In the genomic region with DNA sequence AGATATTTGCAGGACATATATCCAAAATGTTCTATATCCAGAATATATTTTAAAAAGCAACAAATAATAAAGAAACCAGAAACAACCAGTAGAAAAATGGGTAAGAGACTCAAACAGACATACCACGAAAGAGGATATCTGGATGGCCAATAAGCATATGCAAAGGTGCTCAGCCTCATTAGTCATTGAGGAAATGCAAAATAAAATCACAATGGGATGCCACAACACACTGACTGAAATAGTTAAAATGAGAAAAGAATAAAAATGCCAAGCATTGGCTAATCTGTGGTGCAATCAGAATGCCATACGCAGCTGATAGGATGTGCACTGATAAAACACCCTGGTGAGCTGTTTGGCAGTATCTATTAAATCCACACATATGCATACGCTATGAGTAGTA, we compare ENCODE assay signal across 26 cellular contexts.
"Had no signal": no experiment of that assay in that cellular context is flagged by ENCODE, and none has a peak within 500 bp of the region (broad histone marks: within the 10 kb centered on the region; RNA-seq: fewer than 3 reads in every experiment).

No MANE protein-coding gene starts in this region.

- ATAC-seq: activated T-cell treated with anti-CD3 and anti-CD28 coated beads, Interleukin-2, amount 50 U/mL, for 4 hours; activated T-helper 17 cell treated with anti-CD3 and anti-CD28 coated beads, Interleukin-2, amount 50 U/mL, for 72 hours; esophagus mucosa had no signal

- H3K36me3 ChIP-seq: brain microvascular endothelial cell had no signal

- H3K9me3 Mint-ChIP-seq: endodermal cell had no signal

- H3K4me3 Mint-ChIP-seq: activated CD4-positive, alpha-beta memory T cell treated with anti-CD3 and anti-CD28 coated beads, Interleukin-2, amount 10 ng/mL, durations not matched to agents 7 days and 5 days; activated CD4-positive, alpha-beta T cell treated with anti-CD3 and anti-CD28 coated beads, Interleukin-2, amount 10 ng/mL, durations not matched to agents 7 days and 5 days; activated naive CD8-positive, alpha-beta T cell; activated T-cell treated with anti-CD3 and anti-CD28 coated beads, Interleukin-2, amount 50 U/mL, for 4 hours; activated T-helper 17 cell treated with anti-CD3 and anti-CD28 coated beads, Interleukin-2, amount 50 U/mL, for 72 hours; central memory CD8-positive, alpha-beta T cell; dendritic cell treated with granulocyte-macrophage colony-stimulating factor and Interleukin-4, amounts not matched to agents 40 ng/mL and 50 ng/mL, for 4 days; endodermal cell had no signal

- H3K27ac Mint-ChIP-seq: activated CD4-positive, alpha-beta memory T cell treated with anti-CD3 and anti-CD28 coated beads, Interleukin-2, amount 10 ng/mL, durations not matched to agents 7 days and 5 days; activated CD4-positive, alpha-beta T cell treated with anti-CD3 and anti-CD28 coated beads, Interleukin-2, amount 10 ng/mL, durations not matched to agents 7 days and 5 days; activated naive CD8-positive, alpha-beta T cell; activated T-helper 17 cell treated with anti-CD3 and anti-CD28 coated beads, Interleukin-2, amount 50 U/mL, for 72 hours; dendritic cell treated with granulocyte-macrophage colony-stimulating factor and Interleukin-4, amounts not matched to agents 40 ng/mL and 50 ng/mL, for 4 days; endodermal cell had no signal

- H3K27me3 ChIP-seq: brain microvascular endothelial cell had no signal

- H3K4me3 ChIP-seq: coronary artery, dorsolateral prefrontal cortex had no signal

- DNase-seq: activated CD4-positive, alpha-beta memory T cell treated with anti-CD3 and anti-CD28 coated beads, Interleukin-2, amount 10 ng/mL, durations not matched to agents 7 days and 5 days; activated CD4-positive, alpha-beta T cell treated with anti-CD3 and anti-CD28 coated beads for 1 hour; activated CD4-positive, alpha-beta T cell treated with anti-CD3 and anti-CD28 coated beads for 4 hours; activated CD4-positive, alpha-beta T cell treated with anti-CD3 and anti-CD28 coated beads, Interleukin-2, amount 10 ng/mL, durations not matched to agents 7 days and 5 days; activated CD4-positive, alpha-beta T cell treated with anti-CD3 and anti-CD28 coated beads, Interleukin-2, amount 50 U/mL, for 4 hours; activated CD8-positive, alpha-beta memory T cell treated with anti-CD3 and anti-CD28 coated beads for 24 hours; activated effector memory CD4-positive, alpha-beta T cell treated with Interleukin-2 at 50 U/mL for 16 hours; activated gamma-delta T cell treated with Interleukin-2 at 50 U/mL for 16 hours; activated naive CD4-positive, alpha-beta T cell treated with anti-CD3 and anti-CD28 coated beads, Interleukin-2, amount 50 U/mL, for 16 hours; activated naive CD4-positive, alpha-beta T cell treated with Interleukin-2 at 50 U/mL for 16 hours; activated T-cell treated with anti-CD3 and anti-CD28 coated beads, Interleukin-2, amount 50 U/mL, for 4 hours; amniotic stem cell; anterior cingulate cortex; brain microvascular endothelial cell; dorsolateral prefrontal cortex; effector memory CD4-positive, alpha-beta T cell; endodermal cell; foreskin fibroblast; head of caudate nucleus; T-helper 2 cell had no signal

- H3K4me1 Mint-ChIP-seq: activated CD4-positive, alpha-beta memory T cell treated with anti-CD3 and anti-CD28 coated beads, Interleukin-2, amount 10 ng/mL, durations not matched to agents 7 days and 5 days; activated CD4-positive, alpha-beta T cell treated with anti-CD3 and anti-CD28 coated beads, Interleukin-2, amount 10 ng/mL, durations not matched to agents 7 days and 5 days; activated T-helper 17 cell treated with anti-CD3 and anti-CD28 coated beads, Interleukin-2, amount 50 U/mL, for 72 hours; central memory CD8-positive, alpha-beta T cell had no signal

- H3K27me3 Mint-ChIP-seq: activated CD4-positive, alpha-beta memory T cell treated with anti-CD3 and anti-CD28 coated beads, Interleukin-2, amount 10 ng/mL, durations not matched to agents 7 days and 5 days; activated CD4-positive, alpha-beta T cell treated with anti-CD3 and anti-CD28 coated beads, Interleukin-2, amount 10 ng/mL, durations not matched to agents 7 days and 5 days; activated T-helper 17 cell treated with anti-CD3 and anti-CD28 coated beads, Interleukin-2, amount 50 U/mL, for 72 hours; dendritic cell treated with granulocyte-macrophage colony-stimulating factor and Interleukin-4, amounts not matched to agents 40 ng/mL and 50 ng/mL, for 4 days had no signal

- H3K27ac ChIP-seq: brain microvascular endothelial cell, coronary artery, dorsolateral prefrontal cortex had no signal
